ENCODE assay signal across 8 cellular contexts in genomic region chr9:77176686-77177142, GRCh38. TPM values are rescaled to one million over a fixed set of nuclear protein-coding genes. Genes with fewer than 3 reads are reported as not detected.
A peak's percentile ranks its signal among the peaks of the same experiment; 100 is the strongest.
DNase-seq lines count a peak whose midpoint lies in the region; ATAC-seq and TF ChIP-seq lines count a peak whose summit lies in the region.

No MANE protein-coding gene starts in this region.

- POLR2A ChIA-PET in PC-3 (lab: Charles Lee; ENCODE audit: unreplicated experiment): no interaction called here

- CTCF ChIA-PET in PC-3 (lab: Charles Lee): interaction anchor here (0.8 kb wide), 1 partner anchor 39 kb away, joined by 4 read pairs; no protein-coding TSS in a partner anchor

- no peaks in the 10 kb centered on the region for H3F3A ChIP-seq in PC-3 (ENCODE audit: low read length, unreplicated experiment)

- peak overlapping the region; percentile 60 for H3K4me3 ChIP-seq in GM12864 (ENCODE audit: low read depth, low read length)
- H3K4me3 ChIP-seq in PC-3 (ENCODE audit: low read length): peak overlapping the region; percentile 88
- peak overlapping the region; percentile 74 to 92 (median 87) for H3K4me3 ChIP-seq in esophagus muscularis mucosa
- H3K4me3 ChIP-seq in prostate gland: peak overlapping the region; percentile 69 to 71

- no peak for TF ChIP-seq CTCF in GM12864 (IDR thresholded peaks at IDR 0.05; ENCODE audit: low read depth, low read length, missing control alignments)
- no peak for TF ChIP-seq CTCF in PC-3 (conservative IDR thresholded peaks at IDR 0.05; ENCODE audit: low read depth, low read length)
- no peak for TF ChIP-seq CTCF in esophagus muscularis mucosa (IDR thresholded peaks at IDR 0.05)
- TF ChIP-seq CTCF in prostate gland (IDR thresholded peaks at IDR 0.05): no peak

- no peak for ATAC-seq in PC-3
- no peak for ATAC-seq in HG03342 (IDR thresholded peaks at IDR 0.05; ENCODE audit: unreplicated experiment)
- ATAC-seq in HG03025 (IDR thresholded peaks at IDR 0.05; ENCODE audit: low FRiP score, unreplicated experiment): no peak

- no TSS peak for BruUV-seq in PC-3 (replicated peaks; lab: Mats Ljungman, UMichigan)

- H3K79me2 ChIP-seq in PC-3 (ENCODE audit: low read length): peaks cover 41% of the 10 kb centered on the region

- H3K27me3 ChIP-seq in PC-3 (ENCODE audit: low read length): no peaks in the 10 kb centered on the region
- no peaks in the 10 kb centered on the region for H3K27me3 ChIP-seq in esophagus muscularis mucosa
- no peaks in the 10 kb centered on the region for H3K27me3 ChIP-seq in prostate gland (replicated peaks; ENCODE audit: insufficient read depth)

- H3K9ac ChIP-seq in PC-3 (ENCODE audit: low read length): peak overlapping the region; percentile 70; the same call in 1 of the 2 replicates

- no peak for TF ChIP-seq POLR2A in esophagus muscularis mucosa (IDR thresholded peaks at IDR 0.05; ENCODE audit: low read depth)
- no peak for TF ChIP-seq POLR2A in prostate gland (IDR thresholded peaks at IDR 0.05)

- peak overlapping the region; percentile 94 for H2AFZ ChIP-seq in PC-3 (ENCODE audit: low read length)

- 9% methylated on average over 2 of the region's 10 CpGs for WGBS in esophagus muscularis mucosa
- WGBS in prostate gland: 3% methylated on average over 10 of the region's 10 CpGs

- H3K27ac ChIP-seq in PC-3 (ENCODE audit: low read length) (no peak overlapping the region), esophagus muscularis mucosa (replicated peaks in 1 of 4) (peak overlapping the region; percentile 88 to 93 (median 90)), prostate gland (peak overlapping the region; percentile 81 to 83)

- H3K36me3 ChIP-seq in PC-3 (ENCODE audit: low read depth, low read length): no peaks in the 10 kb centered on the region
- H3K36me3 ChIP-seq in esophagus muscularis mucosa: no peaks in the 10 kb centered on the region
- H3K36me3 ChIP-seq in prostate gland: no peaks in the 10 kb centered on the region

- H3K4me1 ChIP-seq in PC-3 (ENCODE audit: insufficient read depth, low read length) (peaks cover 10% of the 10 kb centered on the region; the same call in 1 of the 2 replicates), esophagus muscularis mucosa (peaks cover 0 to 24% (median 19%) of the 10 kb centered on the region in 4 donors), prostate gland (replicated peaks) (no peaks in the 10 kb centered on the region)

- H3K9me2 ChIP-seq in PC-3 (replicated peaks; ENCODE audit: low read length): no peaks in the 10 kb centered on the region

- H4K20me1 ChIP-seq in PC-3 (ENCODE audit: low read length): peaks cover 14% of the 10 kb centered on the region; the same call in 1 of the 2 replicates

- H3K4me2 ChIP-seq in PC-3 (ENCODE audit: low read length): peak overlapping the region; percentile 97

- TF ChIP-seq EP300 in esophagus muscularis mucosa (IDR thresholded peaks at IDR 0.05): no peak

- no peaks in the 10 kb centered on the region for H3K9me3 ChIP-seq in PC-3 (ENCODE audit: low read length)
- no peaks in the 10 kb centered on the region for H3K9me3 ChIP-seq in esophagus muscularis mucosa
- no peaks in the 10 kb centered on the region for H3K9me3 ChIP-seq in prostate gland

- intact Hi-C loops in PC-3 (cut with micrococcal nuclease) (no loop called here), esophagus muscularis mucosa (cut with DNase I) (loop anchor here (5.0 kb wide), 1 partner anchor 41 kb away; no protein-coding TSS in a partner anchor), prostate gland (cut with DNase I) (loop anchor here (5.0 kb wide), 2 partner anchors 471 to 856 kb away; partner anchors contain the start of genes GNA14 and GNAQ)

- DNase-seq in GM12864 (ENCODE audit: low read depth) (no peak), PC-3 (no peak), esophagus muscularis mucosa (ENCODE audit: extremely low spot score) (no peak), prostate gland (ENCODE audit: low spot score) (no peak), middle frontal gyrus (ENCODE audit: extremely low spot score, low spot score) (no peak), UCSD-AML1 (lab: John Stamatoyannopoulos, UW; ENCODE audit: unreplicated experiment) (no peak)

RNA-seq across cellular contexts. Expression of gene VPS13A, which starts 0.6 kb away (rescaled TPM):
- total RNA-seq in PC-3 (2014; rRNA removed) (12.0 and 17.5 TPM in 2 replicates), esophagus muscularis mucosa (10 to 100 TPM; 33.4 to 47.8 (median 40.7) TPM), prostate gland (10 to 100 TPM; 22.7 to 25.2 TPM)
